ENCODE assay signal across 8 cellular contexts in the genomic region with DNA sequence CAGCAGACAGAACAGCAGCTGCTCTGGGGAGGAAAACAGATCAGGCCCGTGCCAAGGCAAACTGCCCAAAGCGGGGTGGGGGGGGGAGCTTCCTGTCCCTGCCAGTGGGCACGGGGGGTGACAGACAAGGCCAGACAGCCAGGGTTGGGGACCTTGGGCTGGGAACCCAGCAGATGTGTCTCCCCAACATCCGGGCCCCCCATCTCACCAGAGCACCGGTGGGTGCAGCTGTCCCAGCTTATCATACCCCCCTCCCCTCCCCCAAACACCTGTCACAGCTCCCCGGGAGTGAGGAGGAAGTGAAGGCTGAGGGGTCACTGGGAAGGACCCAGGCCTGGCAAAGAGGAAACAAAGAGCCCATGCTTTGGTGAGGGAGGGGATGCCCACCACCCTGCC. TPM values are rescaled to one million over a fixed set of nuclear protein-coding genes. Genes with fewer than 3 reads are reported as not detected.
DNase-seq lines count a peak whose midpoint lies in the region; ATAC-seq and TF ChIP-seq lines count a peak whose summit lies in the region.

No MANE protein-coding gene starts in this region.

- intact Hi-C loops in ovary (cut with DNase I) = no loop called here

- H3K36me3 ChIP-seq in ovary = no peaks in the 10 kb centered on the region

- 4 to 7% (median 6%) methylated on average over 6 of the region's 6 CpGs for WGBS in ovary, 3 donors

- no peaks in the 10 kb centered on the region for H3K9me3 ChIP-seq in ovary

- peak overlapping the region; percentile 41 to 60 for H3K27ac ChIP-seq in ovary

- peaks cover 12% of the 10 kb centered on the region for H3K4me1 ChIP-seq in ovary (ENCODE audit: insufficient read depth)

- TF ChIP-seq POLR2A in ovary (IDR thresholded peaks at IDR 0.05) = no peak

- TF ChIP-seq EP300 in ovary (IDR thresholded peaks at IDR 0.05) = no peak

- H3K4me3 ChIP-seq in fibroblast of the aortic adventitia (ENCODE audit: low read depth, low read length) (peak overlapping the region; percentile 93), ovary (peak overlapping the region; percentile 64)

- peak; percentile 50 for DNase-seq in activated effector memory CD4-positive, alpha-beta T cell treated with Interleukin-2 at 50 U/mL for 16 hours
- no peak for DNase-seq in activated effector memory CD4-positive, alpha-beta T cell treated with anti-CD3 and anti-CD28 coated beads, Interleukin-2, amount 50 U/mL, for 16 hours
- peak; percentile 27 for DNase-seq in activated CD4-positive, alpha-beta T cell treated with anti-CD3 and anti-CD28 coated beads for 48 hours
- DNase-seq in fibroblast of the aortic adventitia (ENCODE audit: low read depth) (no peak), ovary (peak; percentile 57 to 77 (median 70)), NCI-H526 treated with DMSO at 0.1 percent for 48 hours (lab: John Stamatoyannopoulos, UW) (no peak), NCI-H1930 (lab: John Stamatoyannopoulos, UW) (no peak)

- H3K27me3 ChIP-seq in ovary = no peaks in the 10 kb centered on the region

- no peak for ATAC-seq in GM19452 (IDR thresholded peaks at IDR 0.05; ENCODE audit: unreplicated experiment)

- no peak for TF ChIP-seq CTCF in fibroblast of the aortic adventitia (IDR thresholded peaks at IDR 0.05; ENCODE audit: insufficient read depth, low read length)
- no peak for TF ChIP-seq CTCF in ovary (IDR thresholded peaks at IDR 0.05)

RNA-seq across cellular contexts. Expression of gene PPP1R14B, which starts 1.3 kb away (rescaled TPM):
- 42.1 and 264 TPM in 2 replicates for total RNA-seq in fibroblast of the aortic adventitia (ENCODE audit: low replicate concordance)
- 10 to 100 TPM; 27.8 to 71.3 (median 60.3) TPM for total RNA-seq in ovary
- polyA plus RNA-seq in ovary = 10 to 100 TPM; 15.1 to 36.0 TPM

RNA-seq across cellular contexts. Expression of gene FKBP2, which starts 4.5 kb away (rescaled TPM):
- total RNA-seq in fibroblast of the aortic adventitia (ENCODE audit: low replicate concordance) (34.3 and 60.3 TPM in 2 replicates), ovary (10 to 100 TPM; 41.4 to 88.0 (median 49.5) TPM)
- 100 to 1,000 TPM in 1 of 2 donors, 10 to 100 TPM in 1; 25.1 to 132 TPM for polyA plus RNA-seq in ovary

RNA-seq across cellular contexts. Expression of gene PLCB3, which starts 5.9 kb away (rescaled TPM):
- total RNA-seq in fibroblast of the aortic adventitia (ENCODE audit: low replicate concordance) = 22.5 and 47.5 TPM in 2 replicates
- total RNA-seq in ovary = 10 to 100 TPM; 13.5 to 44.8 (median 29.9) TPM
- polyA plus RNA-seq in ovary = 10 to 100 TPM in 1 of 2 donors, 1 to 10 TPM in 1; 5.3 to 16.9 TPM

RNA-seq across cellular contexts. Expression of gene VEGFB, which starts 11.0 kb away (rescaled TPM):
- 17.3 and 37.5 TPM in 2 replicates for total RNA-seq in fibroblast of the aortic adventitia (ENCODE audit: low replicate concordance)
- 100 to 1,000 TPM in 5 of 7 donors, 10 to 100 TPM in 2; 27.4 to 164 (median 125) TPM for total RNA-seq in ovary
- 100 to 1,000 TPM in 1 of 2 donors, 10 to 100 TPM in 1; 81.9 to 124 TPM for polyA plus RNA-seq in ovary

RNA-seq across cellular contexts. Expression of gene DNAJC4, which starts 15.1 kb away (rescaled TPM):
- 6.5 and 9.0 TPM in 2 replicates for total RNA-seq in fibroblast of the aortic adventitia (ENCODE audit: low replicate concordance)
- total RNA-seq in ovary = 10 to 100 TPM; 25.0 to 62.2 (median 43.1) TPM
- polyA plus RNA-seq in ovary = 10 to 100 TPM; 28.8 to 69.1 TPM

Comparison
In these comparisons a context has a peak if more than half of its experiments do, and no peak if none do; other contexts are left out.
1. DNase-seq: peak in activated effector memory CD4-positive, alpha-beta T cell treated with Interleukin-2 at 50 U/mL for 16 hours (single experiment), activated CD4-positive, alpha-beta T cell treated with anti-CD3 and anti-CD28 coated beads for 48 hours (single experiment) and ovary (5 of 5); none in activated effector memory CD4-positive, alpha-beta T cell treated with anti-CD3 and anti-CD28 coated beads, Interleukin-2, amount 50 U/mL, for 16 hours (single experiment), fibroblast of the aortic adventitia (single experiment), NCI-H526 treated with DMSO at 0.1 percent for 48 hours (single experiment) and NCI-H1930 (0 of 2).